Comparison of ENCODE assay signal across 11 cellular contexts in the genomic region with DNA sequence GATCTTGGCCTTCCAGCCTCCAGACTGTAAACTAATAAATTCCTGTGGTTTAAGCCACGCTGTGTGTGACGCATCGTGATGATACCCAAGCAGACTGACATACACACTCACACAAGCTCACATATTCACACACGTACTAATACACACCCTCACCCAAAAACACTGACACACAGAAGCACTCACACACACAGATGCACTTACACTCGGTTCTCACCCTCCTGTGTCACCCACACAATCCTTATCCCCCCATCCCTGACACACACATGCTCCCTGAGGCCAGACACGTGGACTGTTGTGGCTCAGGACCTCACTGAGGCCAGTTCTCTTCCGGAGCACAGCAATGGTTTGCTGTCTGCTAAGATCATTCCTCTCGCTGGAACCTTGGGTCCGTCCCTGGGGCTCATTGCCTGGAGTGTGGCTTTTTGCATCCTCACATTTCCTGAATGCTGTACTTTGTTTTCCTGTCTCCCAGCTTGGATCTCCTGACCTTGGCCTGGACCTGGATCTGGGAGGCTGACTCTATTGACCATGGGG.
DNase-seq lines count a peak whose midpoint lies in the region; ATAC-seq and TF ChIP-seq lines count a peak whose summit lies in the region.
"Had no signal": no experiment of that assay in that cellular context is flagged by ENCODE, and none has a peak within 500 bp of the region (broad histone marks: within the 10 kb centered on the region; RNA-seq: fewer than 3 reads in every experiment).

No MANE protein-coding gene starts in this region.

- peaks cover 0 to 3% (median 0%) of the 10 kb centered on the region in 7 donors for H3K9me3 Mint-ChIP-seq in naive B cell
- no peaks in the 10 kb centered on the region for H3K9me3 Mint-ChIP-seq in CD8-positive, alpha-beta memory T cell
- peaks cover 5% of the 10 kb centered on the region for H3K9me3 Mint-ChIP-seq in glutamatergic neuron (ENCODE audit: unreplicated experiment)
- H3K9me3 Mint-ChIP-seq: activated CD4-positive, alpha-beta memory T cell treated with anti-CD3 and anti-CD28 coated beads for 36 hours; IgD-negative memory B cell had no signal

- H3K27ac ChIP-seq in CD8-positive, alpha-beta memory T cell (ENCODE audit: low read depth, low read length), result no peak overlapping the region

- H3K27ac Mint-ChIP-seq in naive B cell, result peak overlapping the region in 4 of 6 donors; percentile 12 to 78 (median 43)
- peak overlapping the region in 1 of 8 donors; percentile 7 for H3K27ac Mint-ChIP-seq in CD8-positive, alpha-beta memory T cell
- H3K27ac Mint-ChIP-seq in glutamatergic neuron (ENCODE audit: unreplicated experiment), result no peak overlapping the region
- H3K27ac Mint-ChIP-seq: activated CD4-positive, alpha-beta memory T cell treated with anti-CD3 and anti-CD28 coated beads for 36 hours; IgD-negative memory B cell had no signal

- peaks cover 12% of the 10 kb centered on the region for H3K4me1 ChIP-seq in CD8-positive, alpha-beta memory T cell (ENCODE audit: insufficient read depth, low read length)

- no peaks in the 10 kb centered on the region for H3K36me3 ChIP-seq in CD8-positive, alpha-beta memory T cell (ENCODE audit: insufficient read depth, low read length)
- H3K36me3 ChIP-seq: left lung had no signal

- no peaks in the 10 kb centered on the region for H3K27me3 ChIP-seq in CD8-positive, alpha-beta memory T cell (ENCODE audit: insufficient read depth, low read length, poor library complexity, severe bottlenecking)
- H3K27me3 ChIP-seq: left lung had no signal

- H3K4me1 Mint-ChIP-seq in naive B cell (peaks cover 77 to 99% (median 87%) of the 10 kb centered on the region in 3 donors), glutamatergic neuron (ENCODE audit: low read depth, unreplicated experiment) (no peaks in the 10 kb centered on the region)
- H3K4me1 Mint-ChIP-seq in CD8-positive, alpha-beta memory T cell, result peaks cover 21 to 33% (median 25%) of the 10 kb centered on the region in 3 donors

- no peak for ATAC-seq in naive B cell (ENCODE audit: low read depth in 2 of 2)
- ATAC-seq: left lung had no signal

- H3K27me3 Mint-ChIP-seq in naive B cell (no peaks in the 10 kb centered on the region), glutamatergic neuron (ENCODE audit: unreplicated experiment) (peaks cover 8% of the 10 kb centered on the region)
- H3K27me3 Mint-ChIP-seq in CD8-positive, alpha-beta memory T cell, result no peaks in the 10 kb centered on the region
- H3K27me3 Mint-ChIP-seq: activated CD4-positive, alpha-beta memory T cell treated with anti-CD3 and anti-CD28 coated beads for 36 hours had no signal

- H3K4me3 Mint-ChIP-seq in naive B cell (no peak overlapping the region), glutamatergic neuron (ENCODE audit: unreplicated experiment) (no peak overlapping the region)
- H3K4me3 Mint-ChIP-seq in CD8-positive, alpha-beta memory T cell, result no peak overlapping the region
- H3K4me3 Mint-ChIP-seq: activated CD4-positive, alpha-beta memory T cell treated with anti-CD3 and anti-CD28 coated beads for 36 hours; IgD-negative memory B cell had no signal

- H3K36me3 Mint-ChIP-seq in naive B cell (peaks cover 4 to 7% of the 10 kb centered on the region in 2 donors), glutamatergic neuron (ENCODE audit: unreplicated experiment) (no peaks in the 10 kb centered on the region)
- H3K36me3 Mint-ChIP-seq in CD8-positive, alpha-beta memory T cell, result no peaks in the 10 kb centered on the region
- H3K36me3 Mint-ChIP-seq: activated CD4-positive, alpha-beta memory T cell treated with anti-CD3 and anti-CD28 coated beads for 36 hours; IgD-negative memory B cell had no signal

- TF ChIP-seq CTCF in cardiac fibroblast (IDR thresholded peaks at IDR 0.05; ENCODE audit: low read depth, low read length) (no peak), glutamatergic neuron (IDR thresholded peaks at IDR 0.05; ENCODE audit: partially characterized antibody, unreplicated experiment) (no peak)

- CTCF ChIA-PET in CD8-positive, alpha-beta memory T cell (lab: Charles Lee), result interaction anchor here (1.4 kb wide), 1 partner anchor 10 kb away, joined by 5 read pairs; no protein-coding TSS in a partner anchor

- H3K9me3 ChIP-seq in CD8-positive, alpha-beta memory T cell (ENCODE audit: low read length), result no peaks in the 10 kb centered on the region
- H3K9me3 ChIP-seq: left lung had no signal

- H3K4me3 ChIP-seq in cardiac fibroblast (replicated peaks in 1 of 2; ENCODE audit: low read depth in 2 of 2, low read length in 2 of 2), result no peak overlapping the region
- H3K4me3 ChIP-seq in CD8-positive, alpha-beta memory T cell (ENCODE audit: low read length), result no peak overlapping the region
- H3K4me3 ChIP-seq: left lung had no signal

- POLR2A ChIA-PET in CD8-positive, alpha-beta memory T cell (lab: Charles Lee), result interaction anchor here (0.7 kb wide), 1 partner anchor 67 kb away, joined by 3 read pairs; no protein-coding TSS in a partner anchor

- peak; percentile 86 for DNase-seq in Daoy (ENCODE audit: low read depth)
- DNase-seq in MV-4-11 (lab: John Stamatoyannopoulos, UW), result peak; percentile 75
- peak; percentile 79 to 89 for DNase-seq in cardiac fibroblast (ENCODE audit: low read depth in 2 of 2)
- DNase-seq in naive B cell, result no peak
- no peak for DNase-seq in CD8-positive, alpha-beta memory T cell
- DNase-seq in glutamatergic neuron, result no peak
- no peak for DNase-seq in pons (ENCODE audit: low spot score)
- no peak for DNase-seq in HUDEP-2 (lab: John Stamatoyannopoulos, UW; ENCODE audit: unreplicated experiment in 76 of 76)
- DNase-seq: activated CD4-positive, alpha-beta memory T cell treated with anti-CD3 and anti-CD28 coated beads for 36 hours; left lung had no signal

Comparison
In these comparisons a context has a peak if more than half of its experiments do, and no peak if none do; other contexts are left out.
1. DNase-seq: peak in Daoy (single experiment), MV-4-11 (single experiment) and cardiac fibroblast (2 of 2); none in naive B cell (single experiment), CD8-positive, alpha-beta memory T cell (0 of 5), glutamatergic neuron (single experiment), pons (single experiment) and HUDEP-2 (0 of 76).